In genomic region chr1:7440154-7440553, GRCh38 we compare ENCODE assay signal across 29 cellular contexts.
"Had no signal": no experiment of that assay in that cellular context is flagged by ENCODE, and none has a peak within 500 bp of the region (broad histone marks: within the 10 kb centered on the region; RNA-seq: fewer than 3 reads in every experiment).

No MANE protein-coding gene starts in this region.

- H3K9me3 ChIP-seq: ascending aorta had no signal

- H3K27ac ChIP-seq: ascending aorta, cardiac muscle cell, VCaP had no signal

- H3K4me1 ChIP-seq: ascending aorta had no signal

- H3K27me3 ChIP-seq: ascending aorta, cardiac muscle cell had no signal

- FAIRE-seq: bronchial epithelial cell, TTC549 had no signal

- H3K36me3 ChIP-seq: ascending aorta, cardiac muscle cell had no signal

- H3K4me3 ChIP-seq: ascending aorta, cardiac muscle cell had no signal

- DNase-seq: activated B cell treated with CpG ODN at 0.5 μM for 24 hours; activated CD4-positive, alpha-beta memory T cell treated with anti-CD3 and anti-CD28 coated beads for 36 hours; activated CD4-positive, alpha-beta T cell treated with anti-CD3 and anti-CD28 coated beads for 4 hours; activated CD4-positive, alpha-beta T cell treated with anti-CD3 and anti-CD28 coated beads, Interleukin-2, amount 10 ng/mL, durations not matched to agents 24 days and 14 days; activated CD4-positive, alpha-beta T cell treated with anti-CD3 and anti-CD28 coated beads, Interleukin-2, amount 50 U/mL, for 1 hour; activated CD4-positive, alpha-beta T cell treated with anti-CD3 and anti-CD28 coated beads, Interleukin-2, amount 50 U/mL, for 4 hours; activated CD4-positive, CD25-positive, alpha-beta regulatory T cell treated with anti-CD3 and anti-CD28 coated beads, Interleukin-2, amount 50 U/mL, for 72 hours; activated CD8-positive, alpha-beta memory T cell treated with anti-CD3 and anti-CD28 coated beads, Interleukin-2, amount 50 U/mL, for 48 hours; activated CD8-positive, alpha-beta T cell treated with anti-CD3 and anti-CD28 coated beads for 36 hours; activated effector memory CD4-positive, alpha-beta T cell treated with Interleukin-2 at 50 U/mL for 16 hours; activated gamma-delta T cell; activated naive CD4-positive, alpha-beta T cell treated with anti-CD3 and anti-CD28 coated beads, Interleukin-2, amount 10 ng/mL, durations not matched to agents 7 days and 5 days; activated naive CD4-positive, alpha-beta T cell treated with Interleukin-2 at 50 U/mL for 16 hours; activated naive CD8-positive, alpha-beta T cell treated with anti-CD3 and anti-CD28 coated beads, Interleukin-2, amount 10 ng/mL, durations not matched to agents 7 days and 5 days; activated naive CD8-positive, alpha-beta T cell treated with anti-CD3 and anti-CD28 coated beads, Interleukin-2, amount 50 U/mL, for 24 hours; activated T-cell treated with anti-CD3 and anti-CD28 coated beads, Interleukin-2, amount 50 U/mL, for 24 hours; activated T-cell treated with anti-CD3 and anti-CD28 coated beads, Interleukin-2, amount 50 U/mL, for 48 hours; amygdala; anterior cingulate cortex; caudate nucleus; cerebellar nuclear complex; T-helper 1 cell; T-helper 2 cell; T-helper 9 cell had no signal

- ATAC-seq: activated CD8-positive, alpha-beta T cell treated with anti-CD3 and anti-CD28 coated beads for 36 hours; activated naive CD8-positive, alpha-beta T cell treated with anti-CD3 and anti-CD28 coated beads, Interleukin-2, amount 50 U/mL, for 24 hours had no signal
